17 cellular contexts compared by ENCODE assay signal in the genomic region with DNA sequence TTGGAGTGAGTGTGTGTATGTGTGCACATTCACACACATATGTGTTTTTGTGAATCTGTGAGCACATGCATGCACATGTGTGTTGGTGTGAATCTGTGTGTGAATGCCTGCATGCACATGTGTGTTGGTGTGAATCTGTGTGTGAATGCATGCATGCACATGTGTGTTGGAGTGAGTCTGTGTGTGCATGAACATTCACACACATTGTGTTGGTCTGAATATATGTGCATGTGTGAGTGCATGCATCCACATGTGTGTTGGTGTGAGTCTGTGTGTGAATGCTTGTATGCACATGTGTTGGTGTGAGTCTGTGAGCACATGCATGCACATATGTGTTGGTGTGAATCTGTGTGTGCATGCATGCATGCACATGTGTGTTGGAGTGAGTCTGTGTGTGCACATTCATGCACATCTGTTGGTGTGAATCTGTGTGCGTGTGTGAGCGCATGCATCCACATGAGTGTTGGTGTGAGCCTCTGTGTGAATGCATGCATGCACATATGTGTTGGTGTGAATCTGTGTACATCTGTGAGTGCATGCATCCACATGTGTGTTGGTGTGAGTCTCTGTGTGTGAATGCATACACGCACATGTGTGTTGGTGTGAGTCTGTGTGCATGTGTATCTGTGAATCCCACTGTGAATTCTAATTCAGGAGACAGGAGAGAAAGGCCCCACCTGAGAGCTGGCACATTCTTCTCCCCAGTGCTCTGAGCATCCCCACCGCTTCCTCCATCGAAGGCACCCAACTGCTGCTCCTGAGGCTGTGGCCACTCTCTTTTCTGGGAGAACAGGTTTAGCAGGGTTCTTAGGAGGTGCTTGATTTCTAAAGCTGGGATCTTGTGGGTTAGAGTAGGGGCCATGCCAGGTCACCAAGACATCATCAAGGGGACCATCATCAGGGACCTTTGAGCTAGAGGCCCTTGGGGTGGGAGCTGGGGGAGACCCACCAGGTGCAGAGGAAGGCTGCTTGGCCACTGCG.
"Had no signal": no experiment of that assay in that cellular context is flagged by ENCODE, and none has a peak within 500 bp of the region (broad histone marks: within the 10 kb centered on the region; RNA-seq: fewer than 3 reads in every experiment).

No MANE protein-coding gene starts in this region.

- H3K4me3 ChIP-seq: adrenal gland, mucosa of descending colon, ovary, sigmoid colon, thoracic aorta had no signal

- DNase-seq: activated B cell treated with CpG ODN at 0.5 μM for 24 hours; activated CD4-positive, alpha-beta T cell treated with anti-CD3 and anti-CD28 coated beads, Interleukin-2, amount 10 ng/mL, durations not matched to agents 24 days and 14 days; activated CD8-positive, alpha-beta memory T cell treated with anti-CD3 and anti-CD28 coated beads, Interleukin-2, amount 50 U/mL, for 4 hours; activated CD8-positive, alpha-beta T cell treated with anti-CD3 and anti-CD28 coated beads, Interleukin-2, amount 10 ng/mL, durations not matched to agents 7 days and 5 days; activated effector memory CD4-positive, alpha-beta T cell treated with anti-CD3 and anti-CD28 coated beads, Interleukin-2, amount 50 U/mL, for 16 hours; activated T-cell treated with anti-CD3 and anti-CD28 coated beads, Interleukin-2, amount 50 U/mL, for 48 hours; adrenal gland; erythroblast; mucosa of descending colon; naive thymus-derived CD4-positive, alpha-beta T cell; ovary; sigmoid colon; stimulated activated CD4-positive, alpha-beta T cell treated with anti-CD3 and anti-CD28 coated beads, Interleukin-1b, Interleukin-23, amount 100 ng/mL, for 48 hours; stimulated activated naive CD8-positive, alpha-beta T cell treated with anti-CD3 and anti-CD28 coated beads, Interleukin-15, amount 100 ng/mL, for 72 hours; T-helper 17 cell had no signal

- H3K27ac ChIP-seq: adrenal gland, ovary, sigmoid colon had no signal

- ATAC-seq: activated CD8-positive, alpha-beta T cell treated with anti-CD3 and anti-CD28 coated beads, Interleukin-2, amount 10 ng/mL, durations not matched to agents 7 days and 5 days; left lobe of liver; mucosa of descending colon; naive thymus-derived CD4-positive, alpha-beta T cell; stimulated activated naive CD8-positive, alpha-beta T cell treated with anti-CD3 and anti-CD28 coated beads, Interleukin-15, amount 100 ng/mL, for 72 hours; T-helper 17 cell had no signal

- H3K36me3 ChIP-seq: adrenal gland, ovary, sigmoid colon, thoracic aorta had no signal

- H3K9me3 ChIP-seq: adrenal gland, mucosa of descending colon, ovary, sigmoid colon, thoracic aorta had no signal

- H3K27me3 ChIP-seq: adrenal gland, ovary had no signal

- H3K4me1 ChIP-seq: adrenal gland had no signal
